20 cellular contexts compared by ENCODE assay signal in the genomic region with DNA sequence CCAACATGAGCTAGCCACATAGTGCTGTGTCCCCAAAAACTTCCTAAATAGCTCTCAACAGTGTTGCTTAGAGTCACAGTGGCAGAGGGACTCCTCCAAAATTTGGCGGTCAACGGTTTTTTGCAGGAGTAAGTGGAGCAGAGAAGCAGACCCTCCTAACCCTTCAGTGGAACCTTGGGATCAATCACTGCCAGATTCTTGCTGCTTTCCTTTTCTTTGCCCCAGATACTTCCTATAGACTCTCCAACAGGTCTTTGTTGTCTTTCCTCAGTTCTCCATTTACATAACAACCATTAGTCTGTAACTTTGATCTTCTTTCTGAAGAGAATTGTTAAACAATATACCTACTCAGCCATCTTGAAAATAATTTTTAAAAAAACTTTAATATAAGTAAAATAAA.
DNase-seq lines count a peak whose midpoint lies in the region; ATAC-seq, FAIRE-seq and TF ChIP-seq lines count a peak whose summit lies in the region.
"Had no signal": no experiment of that assay in that cellular context is flagged by ENCODE, and none has a peak within 500 bp of the region (broad histone marks: within the 10 kb centered on the region; RNA-seq: fewer than 3 reads in every experiment).

No MANE protein-coding gene starts in this region.

- H3K9me3 Mint-ChIP-seq in WTC11: peaks cover 41% of the 10 kb centered on the region
- H3K9me3 Mint-ChIP-seq in activated naive CD4-positive, alpha-beta T cell treated with anti-CD3 and anti-CD28 coated beads, Interleukin-2, amount 10 ng/mL, durations not matched to agents 7 days and 5 days: peaks cover 17% of the 10 kb centered on the region

- peaks cover 19% of the 10 kb centered on the region for H3K36me3 Mint-ChIP-seq in WTC11
- H3K36me3 Mint-ChIP-seq in activated naive CD4-positive, alpha-beta T cell treated with anti-CD3 and anti-CD28 coated beads, Interleukin-2, amount 10 ng/mL, durations not matched to agents 7 days and 5 days: no peaks in the 10 kb centered on the region
- H3K36me3 Mint-ChIP-seq: CD4-positive, CD25-positive, alpha-beta regulatory T cell; CD8-positive, alpha-beta T cell had no signal

- no peak overlapping the region for H3K4me3 Mint-ChIP-seq in WTC11
- no peak overlapping the region for H3K4me3 Mint-ChIP-seq in activated naive CD4-positive, alpha-beta T cell treated with anti-CD3 and anti-CD28 coated beads, Interleukin-2, amount 10 ng/mL, durations not matched to agents 7 days and 5 days
- H3K4me3 Mint-ChIP-seq: B cell; CD4-positive, CD25-positive, alpha-beta regulatory T cell; CD8-positive, alpha-beta T cell; HFFc6 had no signal

- POLR2A ChIA-PET in WTC11 (lab: Charles Lee): no interaction called here

- TF ChIP-seq CTCF in WTC11 (IDR thresholded peaks at IDR 0.05) (no peak), kidney (IDR thresholded peaks at IDR 0.05; ENCODE audit: borderline replicate concordance, extremely low read depth, insufficient read depth) (no peak), pancreas (IDR thresholded peaks at IDR 0.05) (no peak)

- ATAC-seq in WTC11: peak; percentile 73
- no peak for ATAC-seq in pancreas
- no peak for ATAC-seq in HG03521 (IDR thresholded peaks at IDR 0.05; ENCODE audit: unreplicated experiment)
- ATAC-seq: CD8-positive, alpha-beta T cell; GM12878 had no signal

- WGBS in pancreas, 2 donors: 89 to 94% methylated on average over 2 of the region's 2 CpGs

- DNase-seq in ELF-1 (ENCODE audit: low read depth, low spot score): peak; percentile 51
- no peak for DNase-seq in WTC11 (ENCODE audit: low spot score)
- DNase-seq in kidney: no peak
- DNase-seq in pancreas: no peak
- no peak for DNase-seq in activated naive CD4-positive, alpha-beta T cell treated with anti-CD3 and anti-CD28 coated beads, Interleukin-2, amount 10 ng/mL, durations not matched to agents 7 days and 5 days
- DNase-seq: Caco-2; CD4-positive, CD25-positive, alpha-beta regulatory T cell; CD8-positive, alpha-beta T cell; DMS153; DND-41; GDM1; HFFc6 had no signal

- H3K4me3 ChIP-seq in kidney (ENCODE audit: low read length in 2 of 2): no peak overlapping the region
- no peak overlapping the region for H3K4me3 ChIP-seq in pancreas
- H3K4me3 ChIP-seq: BLaER1, GM12878, HAP-1 had no signal

- intact Hi-C loops in kidney (cut with DNase I): no loop called here
- intact Hi-C loops in pancreas (cut with DNase I): no loop called here

- no peaks in the 10 kb centered on the region for H3K27me3 ChIP-seq in pancreas
- H3K27me3 ChIP-seq: BLaER1 had no signal

- H3K9me3 ChIP-seq in kidney (ENCODE audit: control insufficient read depth in 1 of 2, low read length in 2 of 2): peaks cover 0 to 4% of the 10 kb centered on the region in 2 donors
- no peaks in the 10 kb centered on the region for H3K9me3 ChIP-seq in pancreas
- H3K9me3 ChIP-seq: BLaER1, Caco-2, HAP-1 had no signal

- peaks cover 11% of the 10 kb centered on the region for H3K4me1 Mint-ChIP-seq in WTC11
- H3K4me1 Mint-ChIP-seq in activated naive CD4-positive, alpha-beta T cell treated with anti-CD3 and anti-CD28 coated beads, Interleukin-2, amount 10 ng/mL, durations not matched to agents 7 days and 5 days: no peaks in the 10 kb centered on the region
- H3K4me1 Mint-ChIP-seq: B cell; CD4-positive, CD25-positive, alpha-beta regulatory T cell had no signal

- no peaks in the 10 kb centered on the region for H3K27me3 Mint-ChIP-seq in WTC11 (ENCODE audit: low read depth)
- H3K27me3 Mint-ChIP-seq in activated naive CD4-positive, alpha-beta T cell treated with anti-CD3 and anti-CD28 coated beads, Interleukin-2, amount 10 ng/mL, durations not matched to agents 7 days and 5 days: no peaks in the 10 kb centered on the region
- H3K27me3 Mint-ChIP-seq: B cell; CD4-positive, CD25-positive, alpha-beta regulatory T cell had no signal

- H3K4me1 ChIP-seq in kidney (ENCODE audit: control insufficient read depth in 1 of 2, insufficient read depth in 1 of 2, low read depth in 1 of 2, low read length in 2 of 2) (no peaks in the 10 kb centered on the region), pancreas (no peaks in the 10 kb centered on the region)
- H3K4me1 ChIP-seq: BLaER1, Caco-2, HAP-1 had no signal

- FAIRE-seq in kidney (lab: Jason Lieb, UNC): peak; percentile 6
- no peak for FAIRE-seq in pancreas (lab: Jason Lieb, UNC)
- FAIRE-seq: GM12878, GM19239 had no signal

- no peak overlapping the region for H3K9ac ChIP-seq in kidney (ENCODE audit: low read length in 2 of 2)
- H3K9ac ChIP-seq: BLaER1 had no signal

- H3K36me3 ChIP-seq in kidney (ENCODE audit: control insufficient read depth in 1 of 2, insufficient read depth in 2 of 2, low read length in 2 of 2) (no peaks in the 10 kb centered on the region), pancreas (no peaks in the 10 kb centered on the region)
- H3K36me3 ChIP-seq: BLaER1, HAP-1 had no signal

- no peak overlapping the region for H3K27ac Mint-ChIP-seq in WTC11
- H3K27ac Mint-ChIP-seq in activated naive CD4-positive, alpha-beta T cell treated with anti-CD3 and anti-CD28 coated beads, Interleukin-2, amount 10 ng/mL, durations not matched to agents 7 days and 5 days: no peak overlapping the region
- H3K27ac Mint-ChIP-seq: B cell; CD4-positive, CD25-positive, alpha-beta regulatory T cell; CD8-positive, alpha-beta T cell; HFFc6 had no signal

- CTCF ChIA-PET in WTC11 (lab: Charles Lee): no interaction called here
- CTCF ChIA-PET in activated naive CD4-positive, alpha-beta T cell treated with anti-CD3 and anti-CD28 coated beads, Interleukin-2, amount 10 ng/mL, durations not matched to agents 7 days and 5 days (lab: Charles Lee): no interaction called here

- H3K27ac ChIP-seq in kidney (ENCODE audit: low read depth in 2 of 2, low read length in 2 of 2) (no peak overlapping the region), pancreas (no peak overlapping the region)
- H3K27ac ChIP-seq: 22Rv1, BLaER1, C4-2B had no signal

TF ChIP-seq in WTC11, 78 proteins besides CTCF, POLR2A, EP300 and RAD21 (continues in another document):
- TF ChIP-seq, protein P1, sequence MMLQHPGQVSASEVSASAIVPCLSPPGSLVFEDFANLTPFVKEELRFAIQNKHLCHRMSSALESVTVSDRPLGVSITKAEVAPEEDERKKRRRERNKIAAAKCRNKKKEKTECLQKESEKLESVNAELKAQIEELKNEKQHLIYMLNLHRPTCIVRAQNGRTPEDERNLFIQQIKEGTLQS (CRISPR knock-in tag; conservative IDR thresholded peaks at IDR 0.05): no peak
- TF ChIP-seq, protein P2, sequence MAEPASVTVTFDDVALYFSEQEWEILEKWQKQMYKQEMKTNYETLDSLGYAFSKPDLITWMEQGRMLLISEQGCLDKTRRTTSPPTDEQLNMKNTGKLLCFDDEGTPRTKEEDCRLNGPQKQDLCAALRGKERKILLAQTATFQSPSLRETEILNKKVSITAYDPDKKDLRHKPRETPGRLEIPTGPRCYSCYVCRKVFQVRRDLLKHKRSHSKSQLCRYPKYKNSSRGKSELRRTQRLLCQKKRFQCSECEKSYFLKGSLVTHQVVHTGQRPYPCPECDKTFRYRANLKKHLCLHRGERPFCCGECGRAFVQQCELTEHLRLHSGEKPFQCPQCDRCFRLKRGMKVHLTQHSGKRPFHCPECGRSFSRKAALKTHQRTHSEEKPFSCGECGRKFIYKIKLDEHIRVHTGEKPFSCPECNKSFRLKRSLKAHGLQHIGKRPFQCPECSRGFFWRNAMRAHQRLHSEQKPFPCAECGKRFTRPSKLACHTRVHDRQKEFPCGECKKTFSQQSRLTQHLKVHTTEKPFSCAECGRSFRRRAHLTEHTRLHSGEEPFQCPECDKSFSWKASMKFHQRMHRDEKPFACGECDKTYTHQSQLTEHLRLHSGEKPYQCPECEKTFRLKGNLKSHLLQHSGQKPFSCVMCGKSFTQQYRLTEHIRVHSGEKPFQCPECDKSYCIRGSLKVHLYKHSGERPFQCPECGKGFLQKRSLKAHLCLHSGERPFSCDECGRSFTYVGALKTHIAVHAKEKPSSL (CRISPR knock-in tag; conservative IDR thresholded peaks at IDR 0.05): no peak
- TF ChIP-seq EMX1 (CRISPR knock-in tag; IDR thresholded peaks at IDR 0.05) (no peak), IRF2 (CRISPR knock-in tag; IDR thresholded peaks at IDR 0.05; ENCODE audit: borderline replicate concordance, low read depth) (no peak), ZNF263 (CRISPR knock-in tag; IDR thresholded peaks at IDR 0.05; ENCODE audit: low read depth) (no peak)
- TF ChIP-seq, protein P3, sequence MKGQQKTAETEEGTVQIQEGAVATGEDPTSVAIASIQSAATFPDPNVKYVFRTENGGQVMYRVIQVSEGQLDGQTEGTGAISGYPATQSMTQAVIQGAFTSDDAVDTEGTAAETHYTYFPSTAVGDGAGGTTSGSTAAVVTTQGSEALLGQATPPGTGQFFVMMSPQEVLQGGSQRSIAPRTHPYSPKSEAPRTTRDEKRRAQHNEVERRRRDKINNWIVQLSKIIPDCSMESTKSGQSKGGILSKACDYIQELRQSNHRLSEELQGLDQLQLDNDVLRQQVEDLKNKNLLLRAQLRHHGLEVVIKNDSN (CRISPR knock-in tag; IDR thresholded peaks at IDR 0.05): no peak
- TF ChIP-seq, protein P4, sequence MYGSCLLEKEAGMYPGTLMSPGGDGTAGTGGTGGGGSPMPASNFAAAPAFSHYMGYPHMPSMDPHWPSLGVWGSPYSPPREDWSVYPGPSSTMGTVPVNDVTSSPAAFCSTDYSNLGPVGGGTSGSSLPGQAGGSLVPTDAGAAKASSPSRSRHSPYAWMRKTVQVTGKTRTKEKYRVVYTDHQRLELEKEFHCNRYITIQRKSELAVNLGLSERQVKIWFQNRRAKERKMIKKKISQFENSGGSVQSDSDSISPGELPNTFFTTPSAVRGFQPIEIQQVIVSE (CRISPR knock-in tag; IDR thresholded peaks at IDR 0.05; ENCODE audit: borderline replicate concordance): no peak
